1 cellular context compared by ENCODE assay signal in the genomic region with DNA sequence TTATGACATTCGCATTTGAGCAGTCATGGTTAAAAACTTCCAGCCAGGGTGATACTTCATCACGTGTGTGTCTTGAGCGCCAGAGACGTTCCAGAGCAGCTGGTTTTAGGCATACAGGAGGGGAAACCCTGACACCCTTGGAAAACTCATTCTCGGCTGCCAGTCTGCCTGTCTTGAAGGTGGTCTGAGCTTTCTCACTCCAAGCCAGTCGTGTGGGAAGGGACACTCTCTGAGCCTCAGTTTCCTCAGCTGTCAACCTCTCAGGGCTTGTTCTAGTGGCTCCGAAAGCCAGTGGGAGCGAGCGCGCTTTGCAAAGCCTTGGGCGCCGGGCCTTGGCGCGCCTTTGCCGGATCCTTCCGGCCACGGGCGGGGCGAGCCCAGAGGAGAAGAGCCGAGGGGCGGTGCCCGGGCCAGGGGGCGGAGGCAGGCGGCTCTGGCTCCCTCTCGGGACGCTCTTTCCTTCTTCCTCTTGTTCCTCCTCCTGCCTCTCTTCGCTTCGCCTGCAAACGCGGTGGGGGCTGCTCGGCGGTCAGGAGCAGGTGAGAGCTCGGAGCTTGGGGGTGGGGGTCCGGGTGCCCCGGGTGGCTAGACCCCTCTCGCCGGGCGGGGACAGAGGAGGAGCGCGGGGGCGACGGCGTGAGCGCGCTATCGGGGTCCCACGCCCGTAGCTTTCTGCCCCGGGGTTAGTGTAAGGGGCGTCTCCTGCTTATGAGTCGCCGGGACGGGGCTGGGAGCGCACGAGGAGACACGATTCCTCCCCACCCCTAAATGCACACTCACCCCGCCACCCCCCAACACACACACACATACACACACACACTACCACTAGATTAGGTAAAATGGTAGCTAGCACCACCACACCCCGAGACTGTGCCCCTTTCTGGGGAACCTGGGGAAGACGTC.
TF ChIP-seq lines count a peak whose summit lies in the region.

A gene (plus strand): TSS at position 467 of the 903 bp plus-strand sequence. CDS start 2,509 bp downstream, outside the sequence.

TF ChIP-seq in SK-N-SH, 30 proteins besides CTCF, POLR2A, EP300 and RAD21 (continued from another document):
- TF ChIP-seq, protein P1, sequence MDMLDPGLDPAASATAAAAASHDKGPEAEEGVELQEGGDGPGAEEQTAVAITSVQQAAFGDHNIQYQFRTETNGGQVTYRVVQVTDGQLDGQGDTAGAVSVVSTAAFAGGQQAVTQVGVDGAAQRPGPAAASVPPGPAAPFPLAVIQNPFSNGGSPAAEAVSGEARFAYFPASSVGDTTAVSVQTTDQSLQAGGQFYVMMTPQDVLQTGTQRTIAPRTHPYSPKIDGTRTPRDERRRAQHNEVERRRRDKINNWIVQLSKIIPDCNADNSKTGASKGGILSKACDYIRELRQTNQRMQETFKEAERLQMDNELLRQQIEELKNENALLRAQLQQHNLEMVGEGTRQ (IDR thresholded peaks at IDR 0.05; ENCODE audit: borderline replicate concordance, low read depth, low read length), result no peak
- TF ChIP-seq EZH2phosphoT487 (IDR thresholded peaks at IDR 0.05; ENCODE audit: borderline replicate concordance, low read depth) (no peak), TCF12 (IDR thresholded peaks at IDR 0.05) (no peak), FOXJ3 (CRISPR knock-in tag; IDR thresholded peaks at IDR 0.05) (no peak), TEAD4 (IDR thresholded peaks at IDR 0.05; ENCODE audit: borderline replicate concordance, insufficient read depth) (no peak), MXI1 (IDR thresholded peaks at IDR 0.05; ENCODE audit: low read depth, low read length) (0 out of 2 replicates have a peak, but pooled peaks have one; percentile 32)
- TF ChIP-seq, protein P2, sequence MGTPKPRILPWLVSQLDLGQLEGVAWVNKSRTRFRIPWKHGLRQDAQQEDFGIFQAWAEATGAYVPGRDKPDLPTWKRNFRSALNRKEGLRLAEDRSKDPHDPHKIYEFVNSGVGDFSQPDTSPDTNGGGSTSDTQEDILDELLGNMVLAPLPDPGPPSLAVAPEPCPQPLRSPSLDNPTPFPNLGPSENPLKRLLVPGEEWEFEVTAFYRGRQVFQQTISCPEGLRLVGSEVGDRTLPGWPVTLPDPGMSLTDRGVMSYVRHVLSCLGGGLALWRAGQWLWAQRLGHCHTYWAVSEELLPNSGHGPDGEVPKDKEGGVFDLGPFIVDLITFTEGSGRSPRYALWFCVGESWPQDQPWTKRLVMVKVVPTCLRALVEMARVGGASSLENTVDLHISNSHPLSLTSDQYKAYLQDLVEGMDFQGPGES (IDR thresholded peaks at IDR 0.05; ENCODE audit: low read depth, low read length), result no peak
